31 cellular contexts compared by ENCODE assay signal in genomic region chr4:52014903-52015302, GRCh38. TPM values are rescaled to one million over a fixed set of nuclear protein-coding genes. Genes with fewer than 3 reads are reported as not detected.
DNase-seq lines count a peak whose midpoint lies in the region; TF ChIP-seq lines count a peak whose summit lies in the region.
"Had no signal": no experiment of that assay in that cellular context is flagged by ENCODE, and none has a peak within 500 bp of the region (broad histone marks: within the 10 kb centered on the region; RNA-seq: fewer than 3 reads in every experiment).

No MANE protein-coding gene starts in this region.

- POLR2A ChIA-PET in RWPE1 (lab: Yijun Ruan, JAX; ENCODE audit: low non-redundant PET), result no interaction called here

- peak overlapping the region; percentile 42 for H3K4me3 ChIP-seq in endocrine pancreas (ENCODE audit: control insufficient read depth, insufficient read depth, low read length)
- H3K4me3 ChIP-seq: esophagus muscularis mucosa, hepatocyte, left lung had no signal

- no peaks in the 10 kb centered on the region for H3K36me3 ChIP-seq in endocrine pancreas (ENCODE audit: control insufficient read depth, insufficient read depth, low read length)
- H3K36me3 ChIP-seq: left lung, WERI-Rb-1 had no signal

- TF ChIP-seq CTCF in type B pancreatic cell (conservative IDR thresholded peaks at IDR 0.05) (no peak), RWPE1 (conservative IDR thresholded peaks at IDR 0.05; ENCODE audit: low read depth) (no peak)

- H3K4me1 Mint-ChIP-seq in type B pancreatic cell (ENCODE audit: unreplicated experiment), result no peaks in the 10 kb centered on the region
- H3K4me1 Mint-ChIP-seq: stimulated activated naive CD8-positive, alpha-beta T cell treated with anti-CD3 and anti-CD28 coated beads, Interleukin-15, amount 100 ng/mL, for 72 hours; T-helper 17 cell had no signal

- peak overlapping the region; percentile 40 for H3K9ac ChIP-seq in endocrine pancreas (ENCODE audit: control insufficient read depth, insufficient read depth, low read length)

- intact Hi-C loops in posterior cingulate gyrus (cut with DNase I), result no loop called here

- CTCF ChIA-PET in RWPE1 (lab: Yijun Ruan, JAX), result no interaction called here

- no peaks in the 10 kb centered on the region for H3K27me3 Mint-ChIP-seq in type B pancreatic cell
- H3K27me3 Mint-ChIP-seq: activated naive CD8-positive, alpha-beta T cell treated with anti-CD3 and anti-CD28 coated beads for 36 hours; CD4-positive, alpha-beta T cell; stimulated activated naive CD8-positive, alpha-beta T cell treated with anti-CD3 and anti-CD28 coated beads, Interleukin-15, amount 100 ng/mL, for 72 hours; T-helper 17 cell had no signal

- H3K4me1 ChIP-seq in endocrine pancreas (ENCODE audit: control insufficient read depth, insufficient read depth, low read length), result peaks cover 4% of the 10 kb centered on the region
- H3K4me1 ChIP-seq: esophagus muscularis mucosa, left lung had no signal

- H3K4me3 Mint-ChIP-seq in type B pancreatic cell, result no peak overlapping the region
- H3K4me3 Mint-ChIP-seq: activated naive CD8-positive, alpha-beta T cell treated with anti-CD3 and anti-CD28 coated beads for 36 hours; CD4-positive, alpha-beta T cell; immature natural killer cell; stimulated activated naive CD8-positive, alpha-beta T cell treated with anti-CD3 and anti-CD28 coated beads, Interleukin-15, amount 100 ng/mL, for 72 hours; T-helper 17 cell had no signal

- H3K27ac ChIP-seq in RWPE1, result no peak overlapping the region
- H3K27ac ChIP-seq: 22Rv1, esophagus muscularis mucosa, hepatocyte, left lung, WERI-Rb-1 had no signal

- H3K36me3 Mint-ChIP-seq in type B pancreatic cell, result peaks cover 13% of the 10 kb centered on the region
- H3K36me3 Mint-ChIP-seq: activated naive CD8-positive, alpha-beta T cell treated with anti-CD3 and anti-CD28 coated beads for 36 hours; immature natural killer cell had no signal

- H3K27me3 ChIP-seq in endocrine pancreas (ENCODE audit: control insufficient read depth, insufficient read depth, low read length), result no peaks in the 10 kb centered on the region
- H3K27me3 ChIP-seq: esophagus muscularis mucosa, hepatocyte, left lung had no signal

- peak; percentile 73 for DNase-seq in SIG-M5 treated with dmso at 0.1 percent for 504 hours (lab: John Stamatoyannopoulos, UW; ENCODE audit: unreplicated experiment)
- DNase-seq in SIG-M5 (lab: John Stamatoyannopoulos, UW), result no peak
- DNase-seq in OCI-M1 (lab: John Stamatoyannopoulos, UW), result peak; percentile 66
- no peak for DNase-seq in type B pancreatic cell (ENCODE audit: extremely low spot score, unreplicated experiment)
- no peak for DNase-seq in posterior cingulate gyrus
- no peak for DNase-seq in COR-L47 (lab: John Stamatoyannopoulos, UW)
- no peak for DNase-seq in RWPE1 (ENCODE audit: low spot score)
- DNase-seq: activated CD4-positive, alpha-beta T cell treated with anti-CD3 and anti-CD28 coated beads for 48 hours; activated CD8-positive, alpha-beta memory T cell treated with anti-CD3 and anti-CD28 coated beads for 24 hours; activated effector memory CD4-positive, alpha-beta T cell treated with anti-CD3 and anti-CD28 coated beads, Interleukin-2, amount 50 U/mL, for 16 hours; activated naive CD8-positive, alpha-beta T cell treated with anti-CD3 and anti-CD28 coated beads for 36 hours; aorta; CD4-positive, alpha-beta T cell; cortex of kidney; DMS 273 treated with DMSO at 0.1 percent for 48 hours; GOT3; immature natural killer cell; left lung; NCI-H1105 treated with DMSO at 0.1 percent for 48 hours; NCI-H2029 treated with DMSO at 0.1 percent for 48 hours; stimulated activated CD8-positive, alpha-beta memory T cell treated with anti-CD3 and anti-CD28 coated beads, Interleukin-4, amount 100 ng/mL, for 48 hours; stimulated activated naive CD8-positive, alpha-beta T cell treated with anti-CD3 and anti-CD28 coated beads, Interleukin-15, amount 100 ng/mL, for 72 hours; T-helper 17 cell; WERI-Rb-1 had no signal

- no peaks in the 10 kb centered on the region for H3K9me3 ChIP-seq in endocrine pancreas (ENCODE audit: control insufficient read depth, low read length)
- H3K9me3 ChIP-seq: esophagus muscularis mucosa, left lung had no signal

- H3K27ac Mint-ChIP-seq in type B pancreatic cell, result peak overlapping the region; percentile 27
- H3K27ac Mint-ChIP-seq: activated naive CD8-positive, alpha-beta T cell treated with anti-CD3 and anti-CD28 coated beads for 36 hours; CD4-positive, alpha-beta T cell; immature natural killer cell; stimulated activated naive CD8-positive, alpha-beta T cell treated with anti-CD3 and anti-CD28 coated beads, Interleukin-15, amount 100 ng/mL, for 72 hours; T-helper 17 cell had no signal

- H3K9me3 Mint-ChIP-seq in type B pancreatic cell, result no peaks in the 10 kb centered on the region
- H3K9me3 Mint-ChIP-seq: activated naive CD8-positive, alpha-beta T cell treated with anti-CD3 and anti-CD28 coated beads for 36 hours; CD4-positive, alpha-beta T cell; immature natural killer cell; stimulated activated naive CD8-positive, alpha-beta T cell treated with anti-CD3 and anti-CD28 coated beads, Interleukin-15, amount 100 ng/mL, for 72 hours had no signal

RNA-seq across cellular contexts. Expression of gene LRRC66, which starts 5.3 kb away (rescaled TPM):
- total RNA-seq in type B pancreatic cell (ENCODE audit: low replicate concordance), result 1.1 and 3.3 TPM in 2 replicates
- total RNA-seq: SK-MEL-5 had no signal

RNA-seq across cellular contexts. Expression of gene SGCB, which starts 23.2 kb away (rescaled TPM):
- 23.6 and 39.1 TPM in 2 replicates for total RNA-seq in type B pancreatic cell (ENCODE audit: low replicate concordance)

RNA-seq across cellular contexts. Expression of gene SPATA18, which starts 36.2 kb away (rescaled TPM):
- 17.0 and 40.4 TPM in 2 replicates for total RNA-seq in type B pancreatic cell (ENCODE audit: low replicate concordance)
- total RNA-seq: CD4-positive, alpha-beta T cell; LHCN-M2; myocyte; SK-MEL-5 had no signal

Comparison
In these comparisons a context has a peak if more than half of its experiments do, and no peak if none do; other contexts are left out.
1. DNase-seq: peak in SIG-M5 treated with dmso at 0.1 percent for 504 hours (single experiment) and OCI-M1 (single experiment); none in SIG-M5 (single experiment), type B pancreatic cell (single experiment), posterior cingulate gyrus (0 of 10), COR-L47 (single experiment) and RWPE1 (single experiment).